ENCODE assay signal across 3 cellular contexts in genomic region chr6:71642793-71643192, GRCh38.
TF ChIP-seq lines count a peak whose summit lies in the region.

No MANE protein-coding gene starts in this region.

TF ChIP-seq in GM23338, 12 proteins besides CTCF, POLR2A, EP300 and RAD21 (continues in another document):
- TF ChIP-seq EZH2phosphoT487 (IDR thresholded peaks at IDR 0.05; ENCODE audit: unreplicated experiment) (no peak), EZH2 (IDR thresholded peaks at IDR 0.05; ENCODE audit: low read depth, unreplicated experiment) (no peak), ZNF462 (CRISPR knock-in tag; IDR thresholded peaks at IDR 0.05) (no peak), STAT1 (IDR thresholded peaks at IDR 0.05; ENCODE audit: unreplicated experiment) (no peak), ZNF331 (CRISPR knock-in tag; IDR thresholded peaks at IDR 0.05; ENCODE audit: low read depth) (no peak), NANOG (IDR thresholded peaks at IDR 0.05; ENCODE audit: borderline replicate concordance) (no peak)

TF ChIP-seq in IMR-90, 13 proteins besides CTCF, POLR2A, EP300 and RAD21:
- TF ChIP-seq CEBPB (IDR thresholded peaks at IDR 0.05; ENCODE audit: low read depth, low read length), result peak; percentile 55
- no peak for TF ChIP-seq USF2 (IDR thresholded peaks at IDR 0.05; ENCODE audit: low read depth, low read length)

TF ChIP-seq in H1, 55 proteins besides CTCF, POLR2A, EP300 and RAD21:
- TF ChIP-seq EZH2 (IDR thresholded peaks at IDR 0.05; ENCODE audit: low read depth, low read length, severe bottlenecking) (no peak), SRF (IDR thresholded peaks at IDR 0.05; ENCODE audit: low read depth, low read length) (no peak), CEBPB (IDR thresholded peaks at IDR 0.05; ENCODE audit: low read depth, low read length) (peak; percentile 60; the same call in 1 of the 2 replicates)
